8 cellular contexts compared by ENCODE assay signal in genomic region chr17:66165537-66166123, GRCh38. TPM values are rescaled to one million over a fixed set of nuclear protein-coding genes. Genes with fewer than 3 reads are reported as not detected.
DNase-seq lines count a peak whose midpoint lies in the region; ATAC-seq and TF ChIP-seq lines count a peak whose summit lies in the region.

No MANE protein-coding gene starts in this region.

- H3K9me2 ChIP-seq in SU-DHL-6 (replicated peaks; ENCODE audit: insufficient read depth, low read length), result no peaks in the 10 kb centered on the region

- H3K9ac ChIP-seq in SU-DHL-6 (ENCODE audit: low read length), result no peak overlapping the region

- H3K36me3 ChIP-seq in heart left ventricle (peaks cover 0 to 26% (median 4%) of the 10 kb centered on the region in 9 donors), SU-DHL-6 (ENCODE audit: low read length) (no peaks in the 10 kb centered on the region), psoas muscle (ENCODE audit: insufficient read depth in 1 of 2, low read depth in 1 of 2) (peaks cover 0 to 6% of the 10 kb centered on the region in 2 donors)

- H2AFZ ChIP-seq in SU-DHL-6 (ENCODE audit: low read depth, low read length, severe bottlenecking), result no peak overlapping the region

- H3K4me3 ChIP-seq in heart left ventricle (no peak overlapping the region), SU-DHL-6 (ENCODE audit: insufficient read depth, low read length, poor library complexity, severe bottlenecking) (no peak overlapping the region), psoas muscle (no peak overlapping the region)

- no peaks in the 10 kb centered on the region for H4K20me1 ChIP-seq in SU-DHL-6 (ENCODE audit: low read depth, low read length)

- H3F3A ChIP-seq in SU-DHL-6 (ENCODE audit: insufficient read depth), result no peaks in the 10 kb centered on the region

- H3K4me1 ChIP-seq in heart left ventricle, result peaks cover 0 to 7% (median 0%) of the 10 kb centered on the region in 12 donors
- H3K4me1 ChIP-seq in psoas muscle, result no peaks in the 10 kb centered on the region

- H3K79me2 ChIP-seq in SU-DHL-6 (ENCODE audit: insufficient read depth, low read length), result no peaks in the 10 kb centered on the region

- intact Hi-C loops in heart left ventricle (cut with DNase I) (loop anchor here (1.0 to 10.0 kb wide), 13 partner anchors 611 to 935 kb away; no protein-coding TSS in a partner anchor), cardiac septum (cut with DNase I) (loop anchor here (5.0 to 10.0 kb wide), 3 partner anchors 711 to 933 kb away; no protein-coding TSS in a partner anchor), psoas muscle (cut with DNase I) (loop anchor here (2.0 to 10.0 kb wide), 4 partner anchors 871 to 933 kb away; no protein-coding TSS in a partner anchor)

- ATAC-seq in heart left ventricle (no peak), psoas muscle (peak in 1 of 4 donors; percentile 72), GM21447 (IDR thresholded peaks at IDR 0.05; ENCODE audit: unreplicated experiment) (no peak), GM18519 (IDR thresholded peaks at IDR 0.05; ENCODE audit: low FRiP score, unreplicated experiment) (no peak)

- DNase-seq in heart left ventricle (no peak), cardiac septum (ENCODE audit: low spot score) (no peak), M059J (ENCODE audit: low read depth) (peak; percentile 51), fibroblast of the conjunctiva (ENCODE audit: low read depth) (peak; percentile 60), psoas muscle (no peak)

- H3K4me2 ChIP-seq in SU-DHL-6 (ENCODE audit: low read depth, low read length, poor library complexity, severe bottlenecking), result no peak overlapping the region

- TF ChIP-seq CTCF in heart left ventricle (IDR thresholded peaks at IDR 0.05) (peak; percentile 57 to 80 (median 72)), SU-DHL-6 (IDR thresholded peaks at IDR 0.05; ENCODE audit: insufficient read depth, low read length, poor library complexity, severe bottlenecking) (peak; percentile 52), psoas muscle (IDR thresholded peaks at IDR 0.05) (peak; percentile 75)

- H3K27me3 ChIP-seq in heart left ventricle (no peaks in the 10 kb centered on the region), SU-DHL-6 (ENCODE audit: low read length) (no peaks in the 10 kb centered on the region), psoas muscle (ENCODE audit: insufficient read depth in 3 of 3, low read length in 2 of 3) (no peaks in the 10 kb centered on the region)

- H3K27ac ChIP-seq in heart left ventricle, result no peak overlapping the region
- H3K27ac ChIP-seq in SU-DHL-6 (ENCODE audit: low read depth, low read length), result no peak overlapping the region
- H3K27ac ChIP-seq in psoas muscle, result no peak overlapping the region

- peaks cover 0 to 5% (median 0%) of the 10 kb centered on the region in 12 donors for H3K9me3 ChIP-seq in heart left ventricle
- no peaks in the 10 kb centered on the region for H3K9me3 ChIP-seq in SU-DHL-6 (ENCODE audit: insufficient read depth, low read length)
- H3K9me3 ChIP-seq in psoas muscle, result peaks cover 3% of the 10 kb centered on the region

- TF ChIP-seq POLR2A in heart left ventricle (IDR thresholded peaks at IDR 0.05), result no peak

RNA-seq across cellular contexts. Expression of gene CEP112, which starts 26.3 kb away (rescaled TPM):
- total RNA-seq in heart left ventricle (10 to 100 TPM in 8 of 9 donors, 1 to 10 TPM in 1; 9.8 to 28.3 (median 14.3) TPM), cardiac septum (19.6 TPM), psoas muscle (10 to 100 TPM in 3 of 4 donors, 1 to 10 TPM in 1; 9.7 to 19.4 (median 14.4) TPM)
- polyA plus RNA-seq in heart left ventricle (10 to 100 TPM in 1 of 2 donors, 1 to 10 TPM in 1; 5.5 to 16.1 TPM), psoas muscle (1 to 10 TPM; 4.5 to 7.9 (median 5.4) TPM)
- 5.9 and 6.4 TPM in 2 replicates for total RNA-seq in M059J (2014; rRNA removed; shearing (Covaris generic))

Comparison
In these comparisons a context has a peak if more than half of its experiments do, and no peak if none do; other contexts are left out.
1. DNase-seq: peak in M059J (single experiment) and fibroblast of the conjunctiva (single experiment); none in heart left ventricle (0 of 5), cardiac septum (single experiment) and psoas muscle (0 of 2).
2. Peak in every context shown above with its lines, with median percentiles within 50 percentile points of each other: CTCF ChIP-seq.